Comparison of ENCODE assay signal across 8 cellular contexts in genomic region chr9:39791356-39791755, GRCh38.
A peak's percentile ranks its signal among the peaks of the same experiment; 100 is the strongest.
DNase-seq lines count a peak whose midpoint lies in the region; ATAC-seq, FAIRE-seq and TF ChIP-seq lines count a peak whose summit lies in the region.
"Not testable (repeated sequence)": the region's sequence is repeated elsewhere in the genome, so short reads cannot be mapped to it uniquely, and the experiment has no call there.

No MANE protein-coding gene starts in this region.

- intact Hi-C loops in HepG2 (cut with micrococcal nuclease; ENCODE audit: unreplicated experiment) = not testable (repeated sequence)

- not testable (repeated sequence) for H3K27ac ChIP-seq in AG04450 (ENCODE audit: low read depth, low read length); HepG2 (ENCODE audit: extremely low read length, insufficient read depth, low read length); skin epidermis

- peak; percentile 97 for FAIRE-seq in HepG2 (lab: Jason Lieb, UNC)

- H3K9me3 ChIP-seq in AG04450 (ENCODE audit: control insufficient read depth, insufficient read depth, low read length); HepG2 (ENCODE audit: low read length): not testable (repeated sequence)

- BruUV-seq in HepG2 (replicated peaks; lab: Mats Ljungman, UMichigan) = not testable (repeated sequence)

- 13% methylated on average over 15 of the region's 31 CpGs for WGBS in HepG2 (ENCODE audit: low lambda C conversion rate)

- peak overlapping the region; percentile 63 for H3K4me2 ChIP-seq in HepG2 (ENCODE audit: low read depth, low read length)

- not testable (repeated sequence) for H4K20me1 ChIP-seq in HepG2 (ENCODE audit: insufficient read depth, low read length)

- ATAC-seq in GM19025 (IDR thresholded peaks at IDR 0.05; ENCODE audit: low read depth, unreplicated experiment) (peak; percentile 100), HG02571 (IDR thresholded peaks at IDR 0.05; ENCODE audit: unreplicated experiment) (peak; percentile 100), HG03457 (IDR thresholded peaks at IDR 0.05; ENCODE audit: unreplicated experiment) (peak; percentile 100), HepG2 (peak; percentile 100)
- peak; percentile 100 for ATAC-seq in effector memory CD8-positive, alpha-beta T cell (replicated peaks)

- CTCF ChIA-PET in AG04450 (lab: Charles Lee); HepG2 (lab: Yijun Ruan, JAX; ENCODE audit: low intra/inter-chr PET ratio, low total read pairs): not testable (repeated sequence)

- not testable (repeated sequence) for H3K79me2 ChIP-seq in HepG2 (ENCODE audit: insufficient read depth, low read length)

- H2AFZ ChIP-seq in HepG2 (ENCODE audit: low read length) = not testable (repeated sequence)

- H3K4me1 Mint-ChIP-seq in effector memory CD8-positive, alpha-beta T cell (ENCODE audit: low read depth in 2 of 2) = not testable (repeated sequence)

- H3K27me3 Mint-ChIP-seq in effector memory CD8-positive, alpha-beta T cell = not testable (repeated sequence)

- not testable (repeated sequence) for TF ChIP-seq CTCF in AG04450 (IDR thresholded peaks at IDR 0.05; ENCODE audit: low read depth, low read length); HepG2 (CRISPR knock-in tag; IDR thresholded peaks at IDR 0.05)

- in situ Hi-C loops in HepG2 (cut with HindIII; ENCODE audit: extremely low pct_ligation_motif_present, low pct_unique_long_range_greater_than_20kb) = not testable (repeated sequence)

- H3K9ac ChIP-seq in HepG2 (ENCODE audit: insufficient read depth, low read depth, low read length) = not testable (repeated sequence)

- TF ChIP-seq RAD21 in HepG2 (CRISPR knock-in tag; IDR thresholded peaks at IDR 0.05) = not testable (repeated sequence)

- POLR2A ChIA-PET in AG04450 (lab: Yijun Ruan, JAX); HepG2 (lab: Yijun Ruan, JAX): not testable (repeated sequence)

- not testable (repeated sequence) for H3K4me3 Mint-ChIP-seq in effector memory CD8-positive, alpha-beta T cell

- H3K9me3 Mint-ChIP-seq in effector memory CD8-positive, alpha-beta T cell = not testable (repeated sequence)

- not testable (repeated sequence) for TF ChIP-seq EP300 in HepG2 (IDR thresholded peaks at IDR 0.05; ENCODE audit: low read depth in 2 of 2, low read length in 2 of 2); HepG2 (CRISPR knock-in tag; IDR thresholded peaks at IDR 0.05; ENCODE audit: borderline replicate concordance)

- not testable (repeated sequence) for H3K4me1 ChIP-seq in HepG2 (ENCODE audit: insufficient read depth, low read length)

- DNase-seq in AG04450 (ENCODE audit: low read depth, low spot score); HepG2 (ENCODE audit: low spot score): not testable (repeated sequence)
- peak; percentile 83 for DNase-seq in activated CD8-positive, alpha-beta memory T cell treated with anti-CD3 and anti-CD28 coated beads for 24 hours
- DNase-seq in effector memory CD8-positive, alpha-beta T cell = peak in 2 of 3 experiments; percentile 19 to 40

- H3K4me3 ChIP-seq in AG04450 (ENCODE audit: low read depth, low read length) (peak overlapping the region; percentile 46), skin epidermis (peak overlapping the region in 4 of 7 experiments; percentile 17 to 35 (median 28))
- not testable (repeated sequence) for H3K4me3 ChIP-seq in HepG2 (replicated peaks in 1 of 3; ENCODE audit: insufficient read depth in 1 of 3, low read depth in 2 of 3, low read length in 3 of 3)

- H3K27me3 ChIP-seq in AG04450 (ENCODE audit: control insufficient read depth, insufficient read depth, low read length); HepG2 (ENCODE audit: control insufficient read depth in 1 of 2, insufficient read depth in 2 of 2, low read length in 2 of 2): not testable (repeated sequence)

- H3K36me3 ChIP-seq in HepG2 (replicated peaks in 1 of 2; ENCODE audit: control insufficient read depth in 1 of 2, insufficient read depth in 2 of 2, low read length in 2 of 2) = not testable (repeated sequence)

- TF ChIP-seq POLR2A in HepG2 (IDR thresholded peaks at IDR 0.05; ENCODE audit: insufficient read depth in 1 of 2, low read depth in 2 of 2, low read length in 2 of 2) = not testable (repeated sequence)

- H3K36me3 Mint-ChIP-seq in effector memory CD8-positive, alpha-beta T cell (ENCODE audit: insufficient read depth) = not testable (repeated sequence)

- H3K27ac Mint-ChIP-seq in effector memory CD8-positive, alpha-beta T cell = not testable (repeated sequence)

TF ChIP-seq in HepG2, 621 proteins besides CTCF, POLR2A, EP300 and RAD21 (continues in another document):
- TF ChIP-seq STAG1 (CRISPR knock-in tag; IDR thresholded peaks at IDR 0.05) (peak; percentile 17; the same call in 1 of the 2 replicates), ARID5B (CRISPR knock-in tag; IDR thresholded peaks at IDR 0.05) (0 out of 2 replicates have a peak, but pooled peaks have one; percentile 12), KDM2A (CRISPR knock-in tag; IDR thresholded peaks at IDR 0.05; ENCODE audit: borderline replicate concordance, low read depth) (0 out of 2 replicates have a peak, but pooled peaks have one; percentile 26), PRDM15 (CRISPR knock-in tag; IDR thresholded peaks at IDR 0.05) (peak; percentile 33; the same call in 1 of the 2 replicates)
